ENCODE assay signal across 13 cellular contexts in genomic region chr2:211879323-211879722, GRCh38.
DNase-seq lines count a peak whose midpoint lies in the region; ATAC-seq and TF ChIP-seq lines count a peak whose summit lies in the region.
"Had no signal": no experiment of that assay in that cellular context is flagged by ENCODE, and none has a peak within 500 bp of the region (broad histone marks: within the 10 kb centered on the region; RNA-seq: fewer than 3 reads in every experiment).

No MANE protein-coding gene starts in this region.

- H3K4me3 Mint-ChIP-seq in type B pancreatic cell: no peak overlapping the region
- no peak overlapping the region for H3K4me3 Mint-ChIP-seq in activated naive CD8-positive, alpha-beta T cell treated with anti-CD3 and anti-CD28 coated beads for 36 hours
- H3K4me3 Mint-ChIP-seq: activated naive CD8-positive, alpha-beta T cell treated with anti-CD3 and anti-CD28 coated beads, Interleukin-2, amount 50 U/mL, for 24 hours; CD14-positive monocyte; mesothelial cell of epicardium had no signal

- intact Hi-C loops in heart left ventricle (cut with DNase I): loop anchor here in 1 of 10 donors (10.0 kb wide), 1 partner anchor 665 kb away; no protein-coding TSS in a partner anchor
- intact Hi-C loops in left ventricle myocardium superior (cut with micrococcal nuclease): no loop called here

- H3K4me1 ChIP-seq in heart left ventricle: no peaks in the 10 kb centered on the region

- no peak overlapping the region for H3K27ac ChIP-seq in heart left ventricle

- no peaks in the 10 kb centered on the region for H3K9me3 Mint-ChIP-seq in type B pancreatic cell
- H3K9me3 Mint-ChIP-seq in activated naive CD8-positive, alpha-beta T cell treated with anti-CD3 and anti-CD28 coated beads for 36 hours: peaks cover 2% of the 10 kb centered on the region

- H3K27me3 Mint-ChIP-seq in type B pancreatic cell: no peaks in the 10 kb centered on the region
- no peaks in the 10 kb centered on the region for H3K27me3 Mint-ChIP-seq in activated naive CD8-positive, alpha-beta T cell treated with anti-CD3 and anti-CD28 coated beads for 36 hours
- H3K27me3 Mint-ChIP-seq: activated naive CD8-positive, alpha-beta T cell treated with anti-CD3 and anti-CD28 coated beads, Interleukin-2, amount 50 U/mL, for 24 hours had no signal

- H3K27ac Mint-ChIP-seq in type B pancreatic cell: no peak overlapping the region
- no peak overlapping the region for H3K27ac Mint-ChIP-seq in activated naive CD8-positive, alpha-beta T cell treated with anti-CD3 and anti-CD28 coated beads for 36 hours
- H3K27ac Mint-ChIP-seq: activated naive CD8-positive, alpha-beta T cell treated with anti-CD3 and anti-CD28 coated beads, Interleukin-2, amount 50 U/mL, for 24 hours; CD14-positive monocyte; mesothelial cell of epicardium had no signal

- no peaks in the 10 kb centered on the region for H3K9me3 ChIP-seq in heart left ventricle

- peak in 8 of 12 donors; percentile 14 to 39 (median 26) for TF ChIP-seq CTCF in heart left ventricle (IDR thresholded peaks at IDR 0.05)
- TF ChIP-seq CTCF in epithelial cell of proximal tubule (conservative IDR thresholded peaks at IDR 0.05; ENCODE audit: low read depth, low read length): peak; percentile 28
- TF ChIP-seq CTCF in type B pancreatic cell (conservative IDR thresholded peaks at IDR 0.05): peak; percentile 58

- H3K4me3 ChIP-seq in heart left ventricle: no peak overlapping the region
- H3K4me3 ChIP-seq in epithelial cell of proximal tubule (ENCODE audit: low read depth, low read length): no peak overlapping the region

- no peaks in the 10 kb centered on the region for H3K36me3 ChIP-seq in heart left ventricle

- no peak for TF ChIP-seq POLR2A in heart left ventricle (IDR thresholded peaks at IDR 0.05)

- H3K4me1 Mint-ChIP-seq in type B pancreatic cell (ENCODE audit: unreplicated experiment): no peaks in the 10 kb centered on the region
- H3K4me1 Mint-ChIP-seq in activated naive CD8-positive, alpha-beta T cell treated with anti-CD3 and anti-CD28 coated beads for 36 hours: no peaks in the 10 kb centered on the region
- H3K4me1 Mint-ChIP-seq: activated naive CD8-positive, alpha-beta T cell treated with anti-CD3 and anti-CD28 coated beads, Interleukin-2, amount 50 U/mL, for 24 hours; CD14-positive monocyte; mesothelial cell of epicardium had no signal

- no peak for DNase-seq in heart left ventricle
- DNase-seq in left ventricle myocardium superior: no peak
- peak; percentile 44 for DNase-seq in NCI-H69 (lab: John Stamatoyannopoulos, UW)
- DNase-seq in epithelial cell of proximal tubule (ENCODE audit: low read depth): no peak
- DNase-seq in type B pancreatic cell (ENCODE audit: extremely low spot score, unreplicated experiment): no peak
- no peak for DNase-seq in activated naive CD8-positive, alpha-beta T cell treated with anti-CD3 and anti-CD28 coated beads for 36 hours
- DNase-seq: activated CD4-positive, CD25-positive, alpha-beta regulatory T cell treated with anti-CD3 and anti-CD28 coated beads, Interleukin-2, amount 50 U/mL, for 72 hours; activated naive CD8-positive, alpha-beta T cell treated with anti-CD3 and anti-CD28 coated beads, Interleukin-2, amount 50 U/mL, for 24 hours; foreskin fibroblast had no signal

- no peak for ATAC-seq in heart left ventricle
- ATAC-seq in left ventricle myocardium superior: no peak
- ATAC-seq in HG02642 (IDR thresholded peaks at IDR 0.05; ENCODE audit: poor library complexity, unreplicated experiment): no peak
- no peak for ATAC-seq in GM21528 (IDR thresholded peaks at IDR 0.05; ENCODE audit: low FRiP score, unreplicated experiment)
- ATAC-seq: activated naive CD8-positive, alpha-beta T cell treated with anti-CD3 and anti-CD28 coated beads, Interleukin-2, amount 50 U/mL, for 24 hours had no signal

- H3K36me3 Mint-ChIP-seq in type B pancreatic cell: no peaks in the 10 kb centered on the region
- no peaks in the 10 kb centered on the region for H3K36me3 Mint-ChIP-seq in activated naive CD8-positive, alpha-beta T cell treated with anti-CD3 and anti-CD28 coated beads for 36 hours
- H3K36me3 Mint-ChIP-seq: CD14-positive monocyte, mesothelial cell of epicardium had no signal

- no peaks in the 10 kb centered on the region for H3K27me3 ChIP-seq in heart left ventricle
